ENCODE assay signal across 10 cellular contexts in genomic region chr6:32194388-32194787, GRCh38. TPM values are rescaled to one million over a fixed set of nuclear protein-coding genes. Genes with fewer than 3 reads are reported as not detected.
DNase-seq lines count a peak whose midpoint lies in the region; ATAC-seq and TF ChIP-seq lines count a peak whose summit lies in the region.
"Had no signal": no experiment of that assay in that cellular context is flagged by ENCODE, and none has a peak within 500 bp of the region (broad histone marks: within the 10 kb centered on the region; RNA-seq: fewer than 3 reads in every experiment).

No MANE protein-coding gene starts in this region.

- H3K4me3 ChIP-seq in liver (ENCODE audit: low read depth in 1 of 3, low read length in 3 of 3) (no peak overlapping the region), subcutaneous abdominal adipose tissue (ENCODE audit: low read depth in 1 of 5, low read length in 5 of 5) (no peak overlapping the region), brain microvascular endothelial cell (ENCODE audit: low read depth, low read length) (no peak overlapping the region)

- WGBS in liver, result 94% methylated on average over 4 of the region's 4 CpGs

- peaks cover 32% of the 10 kb centered on the region for H3K4me1 Mint-ChIP-seq in activated CD4-positive, alpha-beta T cell treated with anti-CD3 and anti-CD28 coated beads for 36 hours
- peaks cover 23% of the 10 kb centered on the region for H3K4me1 Mint-ChIP-seq in activated T-helper 17 cell treated with anti-CD3 and anti-CD28 coated beads, Interleukin-2, amount 50 U/mL, for 72 hours

- no peak for DNase-seq in activated CD4-positive, alpha-beta T cell treated with anti-CD3 and anti-CD28 coated beads for 36 hours
- no peak for DNase-seq in activated CD4-positive, alpha-beta T cell treated with anti-CD3 and anti-CD28 coated beads, Interleukin-2, amount 50 U/mL, for 48 hours
- DNase-seq in OCI-M2 (lab: John Stamatoyannopoulos, UW; ENCODE audit: unreplicated experiment), result no peak
- no peak for DNase-seq in brain microvascular endothelial cell
- DNase-seq: stimulated activated CD4-positive, alpha-beta T cell treated with anti-CD3 and anti-CD28 coated beads, Interleukin-2, amount 100 ng/mL, for 24 hours had no signal

- H3K9ac ChIP-seq in liver (ENCODE audit: low read depth in 1 of 2, low read length in 2 of 2) (no peak overlapping the region), subcutaneous abdominal adipose tissue (ENCODE audit: low read length in 5 of 5) (no peak overlapping the region)

- peak overlapping the region; percentile 90 for H3K27ac Mint-ChIP-seq in activated CD4-positive, alpha-beta T cell treated with anti-CD3 and anti-CD28 coated beads for 36 hours
- H3K27ac Mint-ChIP-seq in activated T-helper 17 cell treated with anti-CD3 and anti-CD28 coated beads, Interleukin-2, amount 50 U/mL, for 72 hours, result peak overlapping the region; percentile 97

- H3K36me3 ChIP-seq in liver (ENCODE audit: control insufficient read depth in 4 of 4, insufficient read depth in 3 of 4, low read depth in 1 of 4, low read length in 3 of 4) (no peaks in the 10 kb centered on the region), subcutaneous abdominal adipose tissue (ENCODE audit: control insufficient read depth in 5 of 5, insufficient read depth in 5 of 5, low read length in 5 of 5) (peaks cover 0 to 10% (median 0%) of the 10 kb centered on the region in 5 donors), brain microvascular endothelial cell (replicated peaks) (no peaks in the 10 kb centered on the region)
- H3K36me3 ChIP-seq: SJCRH30 had no signal

- peak overlapping the region; percentile 82 to 99 for H3K27ac ChIP-seq in liver (ENCODE audit: low read depth in 1 of 2, low read length in 2 of 2)
- peak overlapping the region; percentile 97 for H3K27ac ChIP-seq in subcutaneous abdominal adipose tissue (ENCODE audit: low read depth, low read length)
- no peak overlapping the region for H3K27ac ChIP-seq in brain microvascular endothelial cell

- H3K36me3 Mint-ChIP-seq in activated CD4-positive, alpha-beta T cell treated with anti-CD3 and anti-CD28 coated beads for 36 hours (ENCODE audit: low read depth), result peaks cover 8% of the 10 kb centered on the region
- H3K36me3 Mint-ChIP-seq in activated T-helper 17 cell treated with anti-CD3 and anti-CD28 coated beads, Interleukin-2, amount 50 U/mL, for 72 hours (ENCODE audit: low read depth), result peaks cover 35% of the 10 kb centered on the region

- no peak for TF ChIP-seq CTCF in liver (IDR thresholded peaks at IDR 0.05; ENCODE audit: low read depth, low read length, missing input control)
- no peak for TF ChIP-seq CTCF in brain microvascular endothelial cell (IDR thresholded peaks at IDR 0.05; ENCODE audit: low read depth, low read length, missing control alignments)

- intact Hi-C loops in activated CD4-positive, alpha-beta T cell treated with anti-CD3 and anti-CD28 coated beads for 36 hours (cut with DNase I, micrococcal nuclease), result loop anchor here (2.0 to 10.0 kb wide), 5 partner anchors 220 to 1220 kb away; partner anchors contain the start of genes CUTA (in 1 of the 2), DXO (in 1 of the 2), EHMT2 (in 1 of the 2) and HSPA1B (in 1 of the 2)

- H3K27me3 ChIP-seq in liver (ENCODE audit: control insufficient read depth in 4 of 4, insufficient read depth in 4 of 4, low read length in 3 of 4) (no peaks in the 10 kb centered on the region), subcutaneous abdominal adipose tissue (ENCODE audit: control insufficient read depth in 5 of 5, insufficient read depth in 4 of 5, low read length in 5 of 5) (peaks cover 0 to 4% (median 0%) of the 10 kb centered on the region in 5 donors), brain microvascular endothelial cell (replicated peaks) (no peaks in the 10 kb centered on the region)
- H3K27me3 ChIP-seq: SJCRH30 had no signal

- in situ Hi-C loops in brain microvascular endothelial cell (cut with HindIII; ENCODE audit: low pct_ligation_motif_present, low sequenced_read_pairs), result no loop called here

- H3K4me1 ChIP-seq in liver (ENCODE audit: control insufficient read depth in 4 of 4, insufficient read depth in 4 of 4, low read length in 3 of 4) (peaks cover 3 to 34% (median 17%) of the 10 kb centered on the region in 4 donors), subcutaneous abdominal adipose tissue (ENCODE audit: control insufficient read depth in 5 of 5, insufficient read depth in 5 of 5, low read length in 5 of 5) (peaks cover 25 to 71% (median 48%) of the 10 kb centered on the region in 5 donors)

- POLR2A ChIA-PET in activated CD4-positive, alpha-beta T cell treated with anti-CD3 and anti-CD28 coated beads for 36 hours (lab: Charles Lee), result no interaction called here

- H3K9me3 ChIP-seq in liver (ENCODE audit: control insufficient read depth in 4 of 4, low read length in 3 of 4) (no peaks in the 10 kb centered on the region), subcutaneous abdominal adipose tissue (ENCODE audit: control insufficient read depth in 5 of 5, low read length in 5 of 5) (no peaks in the 10 kb centered on the region)
- H3K9me3 ChIP-seq: SJCRH30 had no signal

- H3K9me3 Mint-ChIP-seq in activated CD4-positive, alpha-beta T cell treated with anti-CD3 and anti-CD28 coated beads for 36 hours (ENCODE audit: low read depth), result no peaks in the 10 kb centered on the region
- no peaks in the 10 kb centered on the region for H3K9me3 Mint-ChIP-seq in activated T-helper 17 cell treated with anti-CD3 and anti-CD28 coated beads, Interleukin-2, amount 50 U/mL, for 72 hours

- CTCF ChIA-PET in activated CD4-positive, alpha-beta T cell treated with anti-CD3 and anti-CD28 coated beads for 36 hours (lab: Charles Lee), result interaction anchor here (0.6 to 1.9 kb wide), 2 partner anchors 45 to 619 kb away, joined by 3 to 6 read pairs; partner anchors contain the start of gene TNF

- peak overlapping the region; percentile 94 for H3K4me3 Mint-ChIP-seq in activated CD4-positive, alpha-beta T cell treated with anti-CD3 and anti-CD28 coated beads for 36 hours
- peak overlapping the region; percentile 98 for H3K4me3 Mint-ChIP-seq in activated T-helper 17 cell treated with anti-CD3 and anti-CD28 coated beads, Interleukin-2, amount 50 U/mL, for 72 hours

- no peak for TF ChIP-seq RAD21 in liver (IDR thresholded peaks at IDR 0.05)

- ATAC-seq in activated CD4-positive, alpha-beta T cell treated with anti-CD3 and anti-CD28 coated beads for 36 hours, result no peak
- no peak for ATAC-seq in activated T-helper 17 cell treated with anti-CD3 and anti-CD28 coated beads, Interleukin-2, amount 50 U/mL, for 72 hours (replicated peaks)
- ATAC-seq in GM18502 (IDR thresholded peaks at IDR 0.05; ENCODE audit: poor library complexity, unreplicated experiment), result no peak

- no peaks in the 10 kb centered on the region for H3K27me3 Mint-ChIP-seq in activated CD4-positive, alpha-beta T cell treated with anti-CD3 and anti-CD28 coated beads for 36 hours
- H3K27me3 Mint-ChIP-seq in activated T-helper 17 cell treated with anti-CD3 and anti-CD28 coated beads, Interleukin-2, amount 50 U/mL, for 72 hours, result no peaks in the 10 kb centered on the region

TF ChIP-seq in liver, 16 proteins besides CTCF, POLR2A, EP300 and RAD21:
- no peak for TF ChIP-seq SP1 (IDR thresholded peaks at IDR 0.05)
- no peak for TF ChIP-seq HNF4G (IDR thresholded peaks at IDR 0.05)
- no peak for TF ChIP-seq NR2F2 (IDR thresholded peaks at IDR 0.05)
- TF ChIP-seq MAX (IDR thresholded peaks at IDR 0.05), result no peak
- TF ChIP-seq TAF1 (conservative IDR thresholded peaks at IDR 0.05), result no peak
- no peak for TF ChIP-seq GABPA (IDR thresholded peaks at IDR 0.05 in 1 of 2, conservative IDR thresholded peaks at IDR 0.05 in 1 of 2)

RNA-seq across cellular contexts. Expression of gene GPSM3, which starts 1.9 kb away (rescaled TPM):
- total RNA-seq in activated CD4-positive, alpha-beta T cell treated with anti-CD3 and anti-CD28 coated beads for 36 hours, result 10 to 100 TPM; 82.6 to 94.8 TPM
- 100 to 1,000 TPM; 136 to 227 TPM for total RNA-seq in activated T-helper 17 cell treated with anti-CD3 and anti-CD28 coated beads, Interleukin-2, amount 50 U/mL, for 72 hours
- total RNA-seq in liver, result 1 to 10 TPM; 2.3 to 6.6 TPM
- 1 to 10 TPM; 6.0 to 8.0 TPM for polyA plus RNA-seq in liver

RNA-seq across cellular contexts. Expression of gene PBX2, which starts 4.4 kb away (rescaled TPM):
- total RNA-seq in activated CD4-positive, alpha-beta T cell treated with anti-CD3 and anti-CD28 coated beads for 36 hours, result 10 to 100 TPM; 64.9 to 77.9 TPM
- 100 to 1,000 TPM in 1 of 2 donors, 10 to 100 TPM in 1; 53.0 to 135 TPM for total RNA-seq in activated T-helper 17 cell treated with anti-CD3 and anti-CD28 coated beads, Interleukin-2, amount 50 U/mL, for 72 hours
- total RNA-seq in liver, result 10 to 100 TPM; 21.3 to 52.5 TPM
- polyA plus RNA-seq in liver, result 10 to 100 TPM in 1 of 2 donors, 1 to 10 TPM in 1; 1.5 to 16.0 TPM

RNA-seq across cellular contexts. Expression of gene AGER, which starts 10.3 kb away (rescaled TPM):
- total RNA-seq in activated CD4-positive, alpha-beta T cell treated with anti-CD3 and anti-CD28 coated beads for 36 hours, result 10 to 100 TPM; 24.4 to 28.0 TPM
- 10 to 100 TPM; 19.3 to 50.2 TPM for total RNA-seq in activated T-helper 17 cell treated with anti-CD3 and anti-CD28 coated beads, Interleukin-2, amount 50 U/mL, for 72 hours
- total RNA-seq in liver, result under 1 TPM; 0.47 to 0.92 TPM
- polyA plus RNA-seq in liver, result under 1 TPM; 0.75 to 0.91 TPM

RNA-seq across cellular contexts. Expression of gene RNF5, which starts 16.2 kb away (rescaled TPM):
- total RNA-seq in activated CD4-positive, alpha-beta T cell treated with anti-CD3 and anti-CD28 coated beads for 36 hours, result 10 to 100 TPM; 51.7 to 65.6 TPM
- total RNA-seq in activated T-helper 17 cell treated with anti-CD3 and anti-CD28 coated beads, Interleukin-2, amount 50 U/mL, for 72 hours, result 10 to 100 TPM; 46.0 to 64.5 TPM
- total RNA-seq in liver, result 10 to 100 TPM; 51.5 to 56.1 TPM
- 10 to 100 TPM; 65.9 to 85.9 TPM for polyA plus RNA-seq in liver

RNA-seq across cellular contexts. Expression of gene AGPAT1, which starts 18.5 kb away (rescaled TPM):
- 10 to 100 TPM; 30.4 to 30.5 TPM for total RNA-seq in activated CD4-positive, alpha-beta T cell treated with anti-CD3 and anti-CD28 coated beads for 36 hours
- total RNA-seq in activated T-helper 17 cell treated with anti-CD3 and anti-CD28 coated beads, Interleukin-2, amount 50 U/mL, for 72 hours, result 10 to 100 TPM; 26.8 to 37.5 TPM
- 10 to 100 TPM; 10.4 to 14.7 TPM for total RNA-seq in liver
- 10 to 100 TPM; 20.3 to 45.1 TPM for polyA plus RNA-seq in liver

Comparison
In these comparisons a context has a peak if more than half of its experiments do, and no peak if none do; other contexts are left out.
1. RNA of gene GPSM3, which starts 1.9 kb away (total RNA-seq): 136 to 227 TPM in activated T-helper 17 cell treated with anti-CD3 and anti-CD28 coated beads, Interleukin-2, amount 50 U/mL, for 72 hours and 82.6 to 94.8 TPM in activated CD4-positive, alpha-beta T cell treated with anti-CD3 and anti-CD28 coated beads for 36 hours; 2.3 to 6.6 TPM in liver; every median in the first group is over 10 times any median in the second.
2. RNA of gene AGER, which starts 10.3 kb away (total RNA-seq): 19.3 to 50.2 TPM in activated T-helper 17 cell treated with anti-CD3 and anti-CD28 coated beads, Interleukin-2, amount 50 U/mL, for 72 hours and 24.4 to 28.0 TPM in activated CD4-positive, alpha-beta T cell treated with anti-CD3 and anti-CD28 coated beads for 36 hours; 0.47 to 0.92 TPM in liver; every median in the first group is over 10 times any median in the second.